Comparison of ENCODE assay signal across 18 cellular contexts in the genomic region with DNA sequence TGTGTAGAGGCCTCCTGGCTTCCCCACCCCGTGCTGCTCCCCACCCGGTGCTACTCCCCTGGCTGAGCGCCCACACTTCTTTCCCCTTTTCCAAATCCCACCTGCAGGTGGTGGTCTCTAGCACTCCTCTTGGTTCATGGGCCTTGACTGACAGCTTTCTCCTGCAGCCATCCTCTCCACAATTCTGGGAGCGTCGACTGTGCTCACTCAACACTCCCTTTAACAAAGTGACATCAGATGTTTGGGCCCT.
DNase-seq lines count a peak whose midpoint lies in the region; ATAC-seq and TF ChIP-seq lines count a peak whose summit lies in the region.
"Had no signal": no experiment of that assay in that cellular context is flagged by ENCODE, and none has a peak within 500 bp of the region (broad histone marks: within the 10 kb centered on the region; RNA-seq: fewer than 3 reads in every experiment).

No MANE protein-coding gene starts in this region.

- no peak overlapping the region for H2BK5ac ChIP-seq in H9 (ENCODE audit: insufficient read length, low read length)
- H2BK5ac ChIP-seq in neuronal stem cell (ENCODE audit: low read length) = no peak overlapping the region

- H3K27ac Mint-ChIP-seq in Calu3 (ENCODE audit: unreplicated experiment) = peak overlapping the region; percentile 14
- H3K27ac Mint-ChIP-seq in H9 = no peak overlapping the region
- no peak overlapping the region for H3K27ac Mint-ChIP-seq in endodermal cell
- H3K27ac Mint-ChIP-seq in T-helper 17 cell = no peak overlapping the region
- H3K27ac Mint-ChIP-seq: CD4-positive, alpha-beta T cell had no signal

- H2AK5ac ChIP-seq in H9 (ENCODE audit: insufficient read length, low read length) (no peak overlapping the region), neuronal stem cell (ENCODE audit: low read depth, low read length) (no peak overlapping the region)

- H4K8ac ChIP-seq in H9 (replicated peaks; ENCODE audit: insufficient read length, low read depth, low read length) = no peak overlapping the region
- no peak overlapping the region for H4K8ac ChIP-seq in neuronal stem cell (ENCODE audit: low read depth, low read length)

- no peaks in the 10 kb centered on the region for H3K36me3 ChIP-seq in endodermal cell (ENCODE audit: control insufficient read depth, insufficient read depth, low read length)
- H3K36me3 ChIP-seq in neuronal stem cell (replicated peaks in 1 of 2; ENCODE audit: control insufficient read depth in 2 of 2, insufficient read depth in 2 of 2, low read length in 2 of 2) = no peaks in the 10 kb centered on the region
- H3K36me3 ChIP-seq: BE2C had no signal

- H3K27me3 Mint-ChIP-seq in Calu3 (ENCODE audit: unreplicated experiment) (no peaks in the 10 kb centered on the region), H9 (ENCODE audit: low read depth) (peaks cover 3% of the 10 kb centered on the region; the same call in 1 of the 2 replicates), endodermal cell (ENCODE audit: insufficient read depth) (no peaks in the 10 kb centered on the region), T-helper 17 cell (peaks cover 13% of the 10 kb centered on the region)
- H3K27me3 Mint-ChIP-seq: CD4-positive, alpha-beta T cell; IgD-negative memory B cell had no signal

- H3K79me1 ChIP-seq in H9 (ENCODE audit: insufficient read depth, low read depth, low read length, poor library complexity, severe bottlenecking) = no peaks in the 10 kb centered on the region
- peaks cover 2% of the 10 kb centered on the region for H3K79me1 ChIP-seq in neuronal stem cell (ENCODE audit: low read depth, low read length)

- H3K9me3 Mint-ChIP-seq in Calu3 (ENCODE audit: low read depth, unreplicated experiment) (peaks cover 7% of the 10 kb centered on the region), H9 (no peaks in the 10 kb centered on the region), endodermal cell (no peaks in the 10 kb centered on the region)
- H3K9me3 Mint-ChIP-seq: CD4-positive, alpha-beta T cell had no signal

- H3K56ac ChIP-seq in H9 (ENCODE audit: insufficient read length, low read depth, low read length) = no peak overlapping the region

- H3K4me1 Mint-ChIP-seq in Calu3 (ENCODE audit: low read depth, unreplicated experiment) (no peaks in the 10 kb centered on the region), H9 (peaks cover 6 to 24% of the 10 kb centered on the region in 2 experiments), endodermal cell (no peaks in the 10 kb centered on the region), T-helper 17 cell (no peaks in the 10 kb centered on the region)

- H2BK20ac ChIP-seq in H9 (ENCODE audit: low read depth, low read length, poor library complexity, severe bottlenecking) = no peak overlapping the region

- no peak for DNase-seq in Calu3
- DNase-seq in H9 = no peak
- DNase-seq in endodermal cell = no peak
- DNase-seq in neuronal stem cell (ENCODE audit: low spot score) = no peak
- DNase-seq in T-helper 17 cell = no peak
- no peak for DNase-seq in stimulated activated CD4-positive, alpha-beta T cell treated with anti-CD3 and anti-CD28 coated beads, Interleukin-15, amount 100 ng/mL, for 24 hours
- DNase-seq in NCI-H226 = no peak
- DNase-seq: ACHN; BE2C; C1 segment of cervical spinal cord; Caco-2; CD4-positive, alpha-beta T cell; DMS53; DND-41; EL; KBM-7 had no signal

- H3K23me2 ChIP-seq in H9 (ENCODE audit: insufficient read length, low read depth, low read length, poor library complexity, severe bottlenecking) = no peaks in the 10 kb centered on the region

- ATAC-seq in T-helper 17 cell = no peak
- ATAC-seq: GM12878 had no signal

- H2BK15ac ChIP-seq in H9 (ENCODE audit: low read depth, low read length) = no peak overlapping the region
- H2BK15ac ChIP-seq in neuronal stem cell (ENCODE audit: low read length) = no peak overlapping the region

- no peak overlapping the region for H2BK120ac ChIP-seq in H9 (ENCODE audit: low read depth, low read length, poor library complexity, severe bottlenecking)
- no peak overlapping the region for H2BK120ac ChIP-seq in neuronal stem cell (ENCODE audit: low read depth, low read length)

- no peak overlapping the region for H3T11ph ChIP-seq in H9 (ENCODE audit: low read length)

- H3K9me3 ChIP-seq in H9 (ENCODE audit: control insufficient read depth, low read depth, low read length) (no peaks in the 10 kb centered on the region), endodermal cell (ENCODE audit: control insufficient read depth, low read length) (peaks cover 66% of the 10 kb centered on the region), neuronal stem cell (replicated peaks in 1 of 2; ENCODE audit: control insufficient read depth in 2 of 2, insufficient read depth in 1 of 2, low read depth in 1 of 2, low read length in 2 of 2) (no peaks in the 10 kb centered on the region), T-helper 17 cell (ENCODE audit: control insufficient read depth, low read length, poor library complexity, severe bottlenecking) (no peaks in the 10 kb centered on the region)
- H3K9me3 ChIP-seq: BE2C, Caco-2 had no signal

- intact Hi-C loops in Calu3 (cut with micrococcal nuclease; ENCODE audit: unreplicated experiment) = no loop called here

- H2AFZ ChIP-seq in H9 (ENCODE audit: low read length) (no peak overlapping the region), neuronal stem cell (ENCODE audit: low read length) (no peak overlapping the region)

- H3K18ac ChIP-seq in H9 (ENCODE audit: insufficient read length, low read depth, low read length) = no peak overlapping the region
- H3K18ac ChIP-seq in neuronal stem cell (ENCODE audit: low read length) = peak overlapping the region; percentile 65

- CTCF ChIA-PET in Calu3 (lab: Charles Lee) = no interaction called here

- no peak overlapping the region for H2BK12ac ChIP-seq in H9 (ENCODE audit: insufficient read length, low read depth, low read length)
- H2BK12ac ChIP-seq in neuronal stem cell (ENCODE audit: low read length) = no peak overlapping the region

- H4K20me1 ChIP-seq in H9 (ENCODE audit: control insufficient read depth, insufficient read depth, insufficient read length) = no peaks in the 10 kb centered on the region

- H3K4me3 Mint-ChIP-seq in Calu3 (ENCODE audit: low read depth, unreplicated experiment) (no peak overlapping the region), H9 (no peak overlapping the region), endodermal cell (no peak overlapping the region), T-helper 17 cell (no peak overlapping the region)
- H3K4me3 Mint-ChIP-seq: CD4-positive, alpha-beta T cell; IgD-negative memory B cell had no signal

- no peaks in the 10 kb centered on the region for H3K79me2 ChIP-seq in H9 (ENCODE audit: insufficient read depth, low read length)

- H3K27ac ChIP-seq in H9 (ENCODE audit: insufficient read length, low read depth, low read length) (no peak overlapping the region), endodermal cell (ENCODE audit: low read depth, low read length) (no peak overlapping the region), neuronal stem cell (replicated peaks; ENCODE audit: low read length) (no peak overlapping the region)

- H3K4me2 ChIP-seq in H9 (ENCODE audit: insufficient read depth, insufficient read length, low read length) = no peak overlapping the region
- H3K4me2 ChIP-seq in neuronal stem cell (ENCODE audit: insufficient read depth, low read length, poor library complexity, severe bottlenecking) = no peak overlapping the region

- no peak overlapping the region for H3K9ac ChIP-seq in H9 (ENCODE audit: extremely low read depth, insufficient read length, low read length)
- no peak overlapping the region for H3K9ac ChIP-seq in endodermal cell (ENCODE audit: extremely low read depth, low read length, poor library complexity, severe bottlenecking)
- H3K9ac ChIP-seq in neuronal stem cell (ENCODE audit: low read depth, low read length, poor library complexity) = no peak overlapping the region

- no peak for TF ChIP-seq CTCF in Calu3 (IDR thresholded peaks at IDR 0.05; ENCODE audit: unreplicated experiment)
- TF ChIP-seq CTCF in H9 (conservative IDR thresholded peaks at IDR 0.05) = 0 out of 3 replicates have a peak, but pooled peaks have one; percentile 25
- peak; percentile 31 for TF ChIP-seq CTCF in endodermal cell (conservative IDR thresholded peaks at IDR 0.05)

- no CpG with 5 or more reads among the region's 5 CpGs for WGBS in H9 (ENCODE audit: extremely low coverage, insufficient read length, low lambda C conversion rate)
- WGBS in endodermal cell (ENCODE audit: insufficient coverage in 1 of 2, insufficient read length in 1 of 2), 2 experiments = 50 to 77% methylated on average over 2 to 5 of the region's 5 CpGs
- WGBS in neuronal stem cell (ENCODE audit: extremely low coverage in 2 of 2, insufficient read length in 2 of 2, insufficient replicate concordance in 1 of 2), 2 donors = no CpG with 5 or more reads among the region's 5 CpGs

- no peak overlapping the region for H3K23ac ChIP-seq in H9 (ENCODE audit: insufficient read length, low read depth, low read length)
- H3K23ac ChIP-seq in neuronal stem cell (ENCODE audit: low read depth, low read length, poor library complexity) = no peak overlapping the region

- H4K91ac ChIP-seq in H9 (ENCODE audit: insufficient read length, low read depth, low read length) (no peak overlapping the region), neuronal stem cell (ENCODE audit: low read depth, low read length, poor library complexity) (no peak overlapping the region)

- H3K36me3 Mint-ChIP-seq in Calu3 (ENCODE audit: insufficient read depth, unreplicated experiment) (no peaks in the 10 kb centered on the region), H9 (ENCODE audit: insufficient read depth in 1 of 3, low read depth in 3 of 3) (no peaks in the 10 kb centered on the region), endodermal cell (ENCODE audit: low read depth) (no peaks in the 10 kb centered on the region), T-helper 17 cell (ENCODE audit: low read depth) (peaks cover 2% of the 10 kb centered on the region)
- H3K36me3 Mint-ChIP-seq: IgD-negative memory B cell had no signal

- H3K4me3 ChIP-seq in endodermal cell (ENCODE audit: low read length) (no peak overlapping the region), neuronal stem cell (ENCODE audit: low read length in 2 of 2) (no peak overlapping the region)
- H3K4me3 ChIP-seq: GM12878 had no signal

- no peak overlapping the region for H4K5ac ChIP-seq in H9 (ENCODE audit: insufficient read length, low read depth, low read length)

- 0 out of 2 replicates have a peak, but pooled peaks cover 2% of the 10 kb centered on the region for H3K4me1 ChIP-seq in H9 (ENCODE audit: insufficient read depth, low read length)
- H3K4me1 ChIP-seq in endodermal cell (ENCODE audit: control insufficient read depth, insufficient read depth, low read length) = no peaks in the 10 kb centered on the region
- peaks cover 0 to 9% of the 10 kb centered on the region in 2 donors for H3K4me1 ChIP-seq in neuronal stem cell (ENCODE audit: control insufficient read depth in 2 of 2, insufficient read depth in 1 of 2, low read depth in 1 of 2, low read length in 2 of 2)
- H3K4me1 ChIP-seq: BE2C, Caco-2 had no signal

- H3K4ac ChIP-seq in H9 (ENCODE audit: low read depth, low read length) (no peak overlapping the region), neuronal stem cell (ENCODE audit: low read length) (no peak overlapping the region)

- H3K14ac ChIP-seq in H9 (ENCODE audit: insufficient read depth, low read length) (no peak overlapping the region), neuronal stem cell (ENCODE audit: low read length) (peak overlapping the region; percentile 40)

- BruUV-seq in Calu3 (replicated peaks; lab: Mats Ljungman, UMichigan) = no TSS peak

- H3K27me3 ChIP-seq in H9 (ENCODE audit: insufficient read depth, low read length) = no peaks in the 10 kb centered on the region
- no peaks in the 10 kb centered on the region for H3K27me3 ChIP-seq in endodermal cell (ENCODE audit: control insufficient read depth, insufficient read depth, low read length, poor library complexity, severe bottlenecking)
- no peaks in the 10 kb centered on the region for H3K27me3 ChIP-seq in neuronal stem cell (ENCODE audit: control insufficient read depth in 3 of 3, insufficient read depth in 3 of 3, low read depth in 1 of 3, low read length in 3 of 3)
- H3K27me3 ChIP-seq: BE2C had no signal
